ENCODE assay signal across 9 cellular contexts in genomic region chr4:182547435-182547834, GRCh38.
DNase-seq lines count a peak whose midpoint lies in the region; ATAC-seq and TF ChIP-seq lines count a peak whose summit lies in the region.
"Had no signal": no experiment of that assay in that cellular context is flagged by ENCODE, and none has a peak within 500 bp of the region (broad histone marks: within the 10 kb centered on the region; RNA-seq: fewer than 3 reads in every experiment).

No MANE protein-coding gene starts in this region.

- intact Hi-C loops in activated CD4-positive, alpha-beta memory T cell treated with anti-CD3 and anti-CD28 coated beads for 36 hours (cut with micrococcal nuclease): no loop called here

- CTCF ChIA-PET in activated CD4-positive, alpha-beta memory T cell treated with anti-CD3 and anti-CD28 coated beads for 36 hours (lab: Charles Lee): no interaction called here
- CTCF ChIA-PET in activated CD4-positive, alpha-beta memory T cell treated with anti-CD3 and anti-CD28 coated beads, Interleukin-2, amount 10 ng/mL, durations not matched to agents 7 days and 5 days (lab: Charles Lee): no interaction called here
- CTCF ChIA-PET in WTC11 (lab: Charles Lee): no interaction called here

- DNase-seq in activated CD4-positive, alpha-beta memory T cell treated with anti-CD3 and anti-CD28 coated beads for 36 hours: peak; percentile 22
- DNase-seq in activated CD4-positive, alpha-beta memory T cell treated with anti-CD3 and anti-CD28 coated beads, Interleukin-2, amount 10 ng/mL, durations not matched to agents 7 days and 5 days: no peak
- no peak for DNase-seq in WTC11 (ENCODE audit: low spot score)
- DNase-seq in NCI-H69 (lab: John Stamatoyannopoulos, UW): no peak
- no peak for DNase-seq in SW480 (ENCODE audit: low spot score)
- DNase-seq in left lobe of liver (ENCODE audit: low spot score): no peak
- DNase-seq: NCI-H748 treated with DMSO at 0.1 percent for 48 hours had no signal

- peaks cover 11% of the 10 kb centered on the region for H3K27me3 Mint-ChIP-seq in activated CD4-positive, alpha-beta memory T cell treated with anti-CD3 and anti-CD28 coated beads for 36 hours
- H3K27me3 Mint-ChIP-seq in activated CD4-positive, alpha-beta memory T cell treated with anti-CD3 and anti-CD28 coated beads, Interleukin-2, amount 10 ng/mL, durations not matched to agents 7 days and 5 days: peaks cover 3% of the 10 kb centered on the region
- H3K27me3 Mint-ChIP-seq in WTC11 (ENCODE audit: low read depth): no peaks in the 10 kb centered on the region

- H3K4me1 Mint-ChIP-seq in activated CD4-positive, alpha-beta memory T cell treated with anti-CD3 and anti-CD28 coated beads for 36 hours (ENCODE audit: low read depth): no peaks in the 10 kb centered on the region
- H3K4me1 Mint-ChIP-seq in activated CD4-positive, alpha-beta memory T cell treated with anti-CD3 and anti-CD28 coated beads, Interleukin-2, amount 10 ng/mL, durations not matched to agents 7 days and 5 days: no peaks in the 10 kb centered on the region
- H3K4me1 Mint-ChIP-seq in WTC11: peaks cover 47% of the 10 kb centered on the region

- no peak overlapping the region for H3K27ac Mint-ChIP-seq in activated CD4-positive, alpha-beta memory T cell treated with anti-CD3 and anti-CD28 coated beads for 36 hours
- no peak overlapping the region for H3K27ac Mint-ChIP-seq in activated CD4-positive, alpha-beta memory T cell treated with anti-CD3 and anti-CD28 coated beads, Interleukin-2, amount 10 ng/mL, durations not matched to agents 7 days and 5 days
- peak overlapping the region; percentile 30; the same call in 1 of the 2 replicates for H3K27ac Mint-ChIP-seq in WTC11

- no peak overlapping the region for H3K4me3 Mint-ChIP-seq in activated CD4-positive, alpha-beta memory T cell treated with anti-CD3 and anti-CD28 coated beads for 36 hours
- no peak overlapping the region for H3K4me3 Mint-ChIP-seq in activated CD4-positive, alpha-beta memory T cell treated with anti-CD3 and anti-CD28 coated beads, Interleukin-2, amount 10 ng/mL, durations not matched to agents 7 days and 5 days
- no peak overlapping the region for H3K4me3 Mint-ChIP-seq in WTC11

- no peaks in the 10 kb centered on the region for H3K36me3 Mint-ChIP-seq in activated CD4-positive, alpha-beta memory T cell treated with anti-CD3 and anti-CD28 coated beads for 36 hours
- no peaks in the 10 kb centered on the region for H3K36me3 Mint-ChIP-seq in activated CD4-positive, alpha-beta memory T cell treated with anti-CD3 and anti-CD28 coated beads, Interleukin-2, amount 10 ng/mL, durations not matched to agents 7 days and 5 days (ENCODE audit: low read depth)
- H3K36me3 Mint-ChIP-seq in WTC11: no peaks in the 10 kb centered on the region

- no peak for TF ChIP-seq CTCF in WTC11 (IDR thresholded peaks at IDR 0.05)

- ATAC-seq in GM21367 (IDR thresholded peaks at IDR 0.05; ENCODE audit: unreplicated experiment): peak; percentile 99
- ATAC-seq in HG02981 (IDR thresholded peaks at IDR 0.05; ENCODE audit: unreplicated experiment): peak; percentile 96
- ATAC-seq in WTC11: no peak
- no peak for ATAC-seq in left lobe of liver

- H3K9me3 Mint-ChIP-seq in activated CD4-positive, alpha-beta memory T cell treated with anti-CD3 and anti-CD28 coated beads for 36 hours: no peaks in the 10 kb centered on the region
- H3K9me3 Mint-ChIP-seq in activated CD4-positive, alpha-beta memory T cell treated with anti-CD3 and anti-CD28 coated beads, Interleukin-2, amount 10 ng/mL, durations not matched to agents 7 days and 5 days: no peaks in the 10 kb centered on the region
- H3K9me3 Mint-ChIP-seq in WTC11: no peaks in the 10 kb centered on the region

- POLR2A ChIA-PET in activated CD4-positive, alpha-beta memory T cell treated with anti-CD3 and anti-CD28 coated beads for 36 hours (lab: Charles Lee): no interaction called here
- POLR2A ChIA-PET in activated CD4-positive, alpha-beta memory T cell treated with anti-CD3 and anti-CD28 coated beads, Interleukin-2, amount 10 ng/mL, durations not matched to agents 7 days and 5 days (lab: Charles Lee): no interaction called here
- POLR2A ChIA-PET in WTC11 (lab: Charles Lee): no interaction called here

TF ChIP-seq in WTC11, 78 proteins besides CTCF, POLR2A, EP300 and RAD21:
- TF ChIP-seq ZBTB21 (CRISPR knock-in tag; IDR thresholded peaks at IDR 0.05; ENCODE audit: borderline replicate concordance): no peak

Comparison
In these comparisons a context has a peak if more than half of its experiments do, and no peak if none do; other contexts are left out.
1. ATAC-seq: peak in GM21367 (single experiment) and HG02981 (single experiment); none in WTC11 (single experiment) and left lobe of liver (single experiment).